1 cellular context compared by ENCODE assay signal in the genomic region with DNA sequence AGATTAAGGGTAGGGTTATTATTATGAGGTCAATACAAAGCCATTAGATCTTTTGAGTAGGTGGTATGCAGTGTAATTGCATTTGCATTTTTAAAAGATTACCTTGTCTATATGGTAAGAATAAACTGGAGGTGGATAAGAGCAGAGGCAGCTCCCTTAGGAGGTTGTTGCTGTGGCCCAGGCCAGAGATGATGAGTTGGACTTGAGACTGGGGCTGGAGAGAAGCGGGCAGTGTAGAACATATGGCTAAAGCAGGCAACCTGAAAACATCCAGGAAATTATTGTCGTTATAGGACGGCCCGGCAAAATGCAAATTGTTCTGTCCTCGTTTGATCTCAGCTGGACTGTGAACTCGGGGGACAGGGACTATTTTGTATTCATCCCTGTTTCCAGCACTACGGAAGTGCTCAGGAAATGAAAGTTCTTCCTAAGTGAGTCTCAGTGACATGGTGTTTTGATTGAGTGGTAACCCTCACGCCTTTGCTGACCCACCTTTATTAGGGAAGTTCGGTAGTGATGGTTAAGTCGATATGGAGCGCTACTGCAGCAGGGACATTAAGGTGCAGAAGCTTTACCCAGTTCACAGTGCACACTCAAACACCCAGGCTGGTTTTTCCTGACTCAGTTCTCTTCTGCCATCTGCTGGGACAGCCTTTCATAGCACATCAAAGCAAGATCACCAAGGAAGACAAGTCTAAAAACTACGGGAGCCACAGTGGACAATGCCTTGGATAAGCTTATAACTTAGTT.
TF ChIP-seq lines count a peak whose summit lies in the region.

No MANE protein-coding gene starts in this region.

TF ChIP-seq in GM23338, 12 proteins besides CTCF, POLR2A, EP300 and RAD21 (continued from another document):
- TF ChIP-seq, protein P1, sequence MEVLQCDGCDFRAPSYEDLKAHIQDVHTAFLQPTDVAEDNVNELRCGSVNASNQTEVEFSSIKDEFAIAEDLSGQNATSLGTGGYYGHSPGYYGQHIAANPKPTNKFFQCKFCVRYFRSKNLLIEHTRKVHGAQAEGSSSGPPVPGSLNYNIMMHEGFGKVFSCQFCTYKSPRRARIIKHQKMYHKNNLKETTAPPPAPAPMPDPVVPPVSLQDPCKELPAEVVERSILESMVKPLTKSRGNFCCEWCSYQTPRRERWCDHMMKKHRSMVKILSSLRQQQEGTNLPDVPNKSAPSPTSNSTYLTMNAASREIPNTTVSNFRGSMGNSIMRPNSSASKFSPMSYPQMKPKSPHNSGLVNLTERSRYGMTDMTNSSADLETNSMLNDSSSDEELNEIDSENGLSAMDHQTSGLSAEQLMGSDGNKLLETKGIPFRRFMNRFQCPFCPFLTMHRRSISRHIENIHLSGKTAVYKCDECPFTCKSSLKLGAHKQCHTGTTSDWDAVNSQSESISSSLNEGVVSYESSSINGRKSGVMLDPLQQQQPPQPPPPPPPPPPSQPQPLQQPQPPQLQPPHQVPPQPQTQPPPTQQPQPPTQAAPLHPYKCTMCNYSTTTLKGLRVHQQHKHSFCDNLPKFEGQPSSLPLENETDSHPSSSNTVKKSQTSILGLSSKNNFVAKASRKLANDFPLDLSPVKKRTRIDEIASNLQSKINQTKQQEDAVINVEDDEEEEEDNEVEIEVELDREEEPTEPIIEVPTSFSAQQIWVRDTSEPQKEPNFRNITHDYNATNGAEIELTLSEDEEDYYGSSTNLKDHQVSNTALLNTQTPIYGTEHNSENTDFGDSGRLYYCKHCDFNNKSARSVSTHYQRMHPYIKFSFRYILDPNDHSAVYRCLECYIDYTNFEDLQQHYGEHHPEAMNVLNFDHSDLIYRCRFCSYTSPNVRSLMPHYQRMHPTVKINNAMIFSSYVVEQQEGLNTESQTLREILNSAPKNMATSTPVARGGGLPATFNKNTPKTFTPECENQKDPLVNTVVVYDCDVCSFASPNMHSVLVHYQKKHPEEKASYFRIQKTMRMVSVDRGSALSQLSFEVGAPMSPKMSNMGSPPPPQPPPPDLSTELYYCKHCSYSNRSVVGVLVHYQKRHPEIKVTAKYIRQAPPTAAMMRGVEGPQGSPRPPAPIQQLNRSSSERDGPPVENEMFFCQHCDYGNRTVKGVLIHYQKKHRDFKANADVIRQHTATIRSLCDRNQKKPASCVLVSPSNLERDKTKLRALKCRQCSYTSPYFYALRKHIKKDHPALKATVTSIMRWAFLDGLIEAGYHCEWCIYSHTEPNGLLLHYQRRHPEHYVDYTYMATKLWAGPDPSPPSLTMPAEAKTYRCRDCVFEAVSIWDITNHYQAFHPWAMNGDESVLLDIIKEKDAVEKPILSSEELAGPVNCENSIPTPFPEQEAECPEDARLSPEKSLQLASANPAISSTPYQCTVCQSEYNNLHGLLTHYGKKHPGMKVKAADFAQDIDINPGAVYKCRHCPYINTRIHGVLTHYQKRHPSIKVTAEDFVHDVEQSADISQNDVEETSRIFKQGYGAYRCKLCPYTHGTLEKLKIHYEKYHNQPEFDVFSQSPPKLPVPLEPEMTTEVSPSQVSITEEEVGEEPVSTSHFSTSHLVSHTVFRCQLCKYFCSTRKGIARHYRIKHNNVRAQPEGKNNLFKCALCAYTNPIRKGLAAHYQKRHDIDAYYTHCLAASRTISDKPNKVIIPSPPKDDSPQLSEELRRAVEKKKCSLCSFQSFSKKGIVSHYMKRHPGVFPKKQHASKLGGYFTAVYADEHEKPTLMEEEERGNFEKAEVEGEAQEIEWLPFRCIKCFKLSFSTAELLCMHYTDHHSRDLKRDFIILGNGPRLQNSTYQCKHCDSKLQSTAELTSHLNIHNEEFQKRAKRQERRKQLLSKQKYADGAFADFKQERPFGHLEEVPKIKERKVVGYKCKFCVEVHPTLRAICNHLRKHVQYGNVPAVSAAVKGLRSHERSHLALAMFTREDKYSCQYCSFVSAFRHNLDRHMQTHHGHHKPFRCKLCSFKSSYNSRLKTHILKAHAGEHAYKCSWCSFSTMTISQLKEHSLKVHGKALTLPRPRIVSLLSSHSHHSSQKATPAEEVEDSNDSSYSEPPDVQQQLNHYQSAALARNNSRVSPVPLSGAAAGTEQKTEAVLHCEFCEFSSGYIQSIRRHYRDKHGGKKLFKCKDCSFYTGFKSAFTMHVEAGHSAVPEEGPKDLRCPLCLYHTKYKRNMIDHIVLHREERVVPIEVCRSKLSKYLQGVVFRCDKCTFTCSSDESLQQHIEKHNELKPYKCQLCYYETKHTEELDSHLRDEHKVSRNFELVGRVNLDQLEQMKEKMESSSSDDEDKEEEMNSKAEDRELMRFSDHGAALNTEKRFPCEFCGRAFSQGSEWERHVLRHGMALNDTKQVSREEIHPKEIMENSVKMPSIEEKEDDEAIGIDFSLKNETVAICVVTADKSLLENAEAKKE (CRISPR knock-in tag; IDR thresholded peaks at IDR 0.05): no peak
- no peak for TF ChIP-seq STAT1 (IDR thresholded peaks at IDR 0.05; ENCODE audit: unreplicated experiment)
- no peak for TF ChIP-seq CREB1 (CRISPR knock-in tag; IDR thresholded peaks at IDR 0.05; ENCODE audit: low read depth)
- TF ChIP-seq EZH2phosphoT487 (IDR thresholded peaks at IDR 0.05; ENCODE audit: unreplicated experiment): no peak
- no peak for TF ChIP-seq JUNB (IDR thresholded peaks at IDR 0.05; ENCODE audit: unreplicated experiment)
